ENCODE assay signal across 1 cellular context in the genomic region with DNA sequence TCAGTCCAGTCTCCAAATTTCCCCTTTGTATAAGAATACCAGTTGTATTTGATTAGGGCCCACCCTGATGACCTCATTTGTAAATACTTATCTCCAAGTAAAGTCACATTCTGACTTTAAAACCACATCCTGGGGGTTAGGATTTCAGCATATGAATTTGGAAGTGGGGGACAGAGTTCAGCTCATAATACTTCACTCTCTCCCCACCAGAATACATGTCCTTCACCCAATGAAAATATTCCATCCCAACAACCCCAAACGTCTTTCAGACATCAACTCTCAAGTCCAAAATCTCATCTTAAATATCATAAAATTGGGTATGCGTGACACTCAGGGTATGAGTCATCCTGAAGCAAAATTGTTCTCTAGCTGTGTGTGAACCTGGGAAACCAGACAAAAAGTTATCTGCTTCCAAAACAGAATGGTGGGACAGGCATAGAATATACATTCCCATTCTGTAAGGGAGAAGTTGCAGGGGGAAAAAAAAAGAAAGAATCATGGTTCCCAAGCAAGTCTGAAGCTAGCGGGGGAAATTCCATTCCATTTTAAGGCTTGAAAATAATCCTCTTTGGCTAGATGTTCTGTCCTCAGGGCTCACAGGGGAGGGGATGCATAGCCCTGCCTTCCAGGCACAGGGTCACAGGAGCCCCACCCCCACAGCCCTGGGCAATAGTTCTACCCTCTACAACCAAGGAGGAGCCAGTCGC.
TF ChIP-seq lines count a peak whose summit lies in the region.

No MANE protein-coding gene starts in this region.

TF ChIP-seq in HEK293, 187 proteins besides CTCF, POLR2A, EP300 and RAD21 (continued from another document):
- TF ChIP-seq PRDM10 (tag by site-specific recombination; IDR thresholded peaks at IDR 0.05) (peak; percentile 88), RBAK (tag by site-specific recombination; IDR thresholded peaks at IDR 0.05) (no peak), PATZ1 (tag by site-specific recombination; IDR thresholded peaks at IDR 0.05) (no peak; the same call in 1 of the 2 replicates), ZNF629 (tag by site-specific recombination; IDR thresholded peaks at IDR 0.05) (0 out of 2 replicates have a peak, but pooled peaks have one; percentile 28), ZNF23 (tag by site-specific recombination; IDR thresholded peaks at IDR 0.05; ENCODE audit: borderline replicate concordance) (no peak), ZNF18 (tag by site-specific recombination; IDR thresholded peaks at IDR 0.05) (no peak), TCF7L2 (IDR thresholded peaks at IDR 0.05; ENCODE audit: borderline replicate concordance, low read depth, low read length) (no peak), KLF8 (tag by site-specific recombination; IDR thresholded peaks at IDR 0.05) (0 out of 2 replicates have a peak, but pooled peaks have one; percentile 40), ZFP69B (tag by site-specific recombination; IDR thresholded peaks at IDR 0.05) (peak; percentile 37; the same call in 1 of the 2 replicates), ZNF664 (tag by site-specific recombination; IDR thresholded peaks at IDR 0.05) (no peak), SCRT1 (tag by site-specific recombination; IDR thresholded peaks at IDR 0.05; ENCODE audit: borderline replicate concordance) (no peak), ZNF621 (tag by site-specific recombination; IDR thresholded peaks at IDR 0.05) (no peak), HOXD13 (CRISPR knock-in tag; IDR thresholded peaks at IDR 0.05; ENCODE audit: borderline replicate concordance) (no peak), ZNF692 (tag by site-specific recombination; IDR thresholded peaks at IDR 0.05) (peak; percentile 70)
TF ChIP-seq in HEK293: peak in this region for 5.
